Comparison of ENCODE assay signal across 10 cellular contexts in genomic region chr14:34220921-34221320, GRCh38.
A peak's percentile ranks its signal among the peaks of the same experiment; 100 is the strongest.
DNase-seq lines count a peak whose midpoint lies in the region; ATAC-seq lines count a peak whose summit lies in the region.
"Had no signal": no experiment of that assay in that cellular context is flagged by ENCODE, and none has a peak within 500 bp of the region (broad histone marks: within the 10 kb centered on the region; RNA-seq: fewer than 3 reads in every experiment).

No MANE protein-coding gene starts in this region.

- ATAC-seq in GM18858 (IDR thresholded peaks at IDR 0.05; ENCODE audit: unreplicated experiment), result peak; percentile 84
- peak; percentile 94 for ATAC-seq in GM21423 (IDR thresholded peaks at IDR 0.05; ENCODE audit: unreplicated experiment)
- peak; percentile 87 for ATAC-seq in HG03378 (IDR thresholded peaks at IDR 0.05; ENCODE audit: unreplicated experiment)
- peak; percentile 99 for ATAC-seq in activated T-helper 17 cell treated with anti-CD3 and anti-CD28 coated beads, Interleukin-2, amount 50 U/mL, for 72 hours (replicated peaks)
- no peak for ATAC-seq in right cardiac atrium

- no peaks in the 10 kb centered on the region for H3K9me3 Mint-ChIP-seq in activated T-helper 17 cell treated with anti-CD3 and anti-CD28 coated beads, Interleukin-2, amount 50 U/mL, for 72 hours

- H3K9me3 ChIP-seq in right cardiac atrium (ENCODE audit: control insufficient read depth, low read length), result no peaks in the 10 kb centered on the region

- H3K4me3 ChIP-seq in right cardiac atrium (ENCODE audit: low read length), result no peak overlapping the region

- intact Hi-C loops in right cardiac atrium (cut with DNase I), result loop anchor here in 1 of 4 donors (10.0 kb wide), 2 partner anchors 116 to 376 kb away; no protein-coding TSS in a partner anchor

- no peaks in the 10 kb centered on the region for H3K36me3 Mint-ChIP-seq in activated T-helper 17 cell treated with anti-CD3 and anti-CD28 coated beads, Interleukin-2, amount 50 U/mL, for 72 hours (ENCODE audit: low read depth)

- H3K4me3 Mint-ChIP-seq in activated T-helper 17 cell treated with anti-CD3 and anti-CD28 coated beads, Interleukin-2, amount 50 U/mL, for 72 hours, result peak overlapping the region; percentile 72

- no peak overlapping the region for H3K27ac ChIP-seq in right cardiac atrium (ENCODE audit: low read length)
- H3K27ac ChIP-seq: parathyroid adenoma had no signal

- DNase-seq in NCI-H1436 (lab: John Stamatoyannopoulos, UW), result no peak
- DNase-seq in NCI-H1048 (lab: John Stamatoyannopoulos, UW), result no peak
- no peak for DNase-seq in right cardiac atrium
- DNase-seq in stimulated activated CD4-positive, alpha-beta T cell treated with anti-CD3 and anti-CD28 coated beads, Interleukin-4, amount 100 ng/mL, for 4 hours, result no peak
- DNase-seq: hippocampal formation had no signal

- peak overlapping the region; percentile 66 for H3K27ac Mint-ChIP-seq in activated T-helper 17 cell treated with anti-CD3 and anti-CD28 coated beads, Interleukin-2, amount 50 U/mL, for 72 hours

- peaks cover 8% of the 10 kb centered on the region for H3K4me1 Mint-ChIP-seq in activated T-helper 17 cell treated with anti-CD3 and anti-CD28 coated beads, Interleukin-2, amount 50 U/mL, for 72 hours

- 70% methylated on average over 7 of the region's 7 CpGs for WGBS in right cardiac atrium

- no peaks in the 10 kb centered on the region for H3K27me3 ChIP-seq in right cardiac atrium (ENCODE audit: control insufficient read depth, insufficient read depth)

- peaks cover 8% of the 10 kb centered on the region for H3K27me3 Mint-ChIP-seq in activated T-helper 17 cell treated with anti-CD3 and anti-CD28 coated beads, Interleukin-2, amount 50 U/mL, for 72 hours

- H3K4me1 ChIP-seq in right cardiac atrium (ENCODE audit: control insufficient read depth, insufficient read depth, low read length), result no peaks in the 10 kb centered on the region
- H3K4me1 ChIP-seq: parathyroid adenoma had no signal

Comparison
In these comparisons a context has a peak if more than half of its experiments do, and no peak if none do; other contexts are left out.
1. ATAC-seq: peak in GM18858 (single experiment), GM21423 (single experiment), HG03378 (single experiment) and activated T-helper 17 cell treated with anti-CD3 and anti-CD28 coated beads, Interleukin-2, amount 50 U/mL, for 72 hours (single experiment); none in right cardiac atrium (0 of 2).